Comparison of ENCODE assay signal across 8 cellular contexts in the genomic region with DNA sequence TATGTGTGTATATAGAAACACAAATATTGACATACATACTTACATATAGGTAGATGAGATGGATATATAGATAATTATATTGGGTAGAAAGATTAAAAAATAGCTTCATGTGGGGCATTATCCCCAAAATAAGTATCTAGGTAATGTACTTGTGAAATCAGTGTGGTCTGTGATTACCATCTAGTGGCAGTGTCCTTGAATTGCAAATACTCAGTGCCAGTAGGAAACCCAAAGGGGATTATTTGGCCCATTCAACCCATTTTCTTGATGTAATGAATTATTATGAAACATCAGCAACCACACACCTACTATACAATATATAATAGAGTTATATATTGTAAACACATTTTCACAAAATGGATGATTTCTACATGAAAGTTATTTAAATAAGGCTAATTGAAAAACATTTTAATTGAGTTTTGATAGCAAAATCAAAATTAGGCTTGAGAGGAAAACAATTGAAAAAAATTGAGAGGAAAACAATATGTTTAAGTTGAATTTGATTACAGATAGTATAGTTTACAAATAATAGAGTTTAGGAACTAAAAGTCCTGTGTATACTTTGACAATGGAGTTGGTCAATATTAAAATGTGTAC.
DNase-seq lines count a peak whose midpoint lies in the region; ATAC-seq and TF ChIP-seq lines count a peak whose summit lies in the region.

No MANE protein-coding gene starts in this region.

- H3K27ac ChIP-seq in lower lobe of right lung = no peak overlapping the region

- ATAC-seq in GM18517 (IDR thresholded peaks at IDR 0.05; ENCODE audit: unreplicated experiment) = peak; percentile 66
- no peak for ATAC-seq in lower lobe of right lung
- no peak for ATAC-seq in GM19324 (IDR thresholded peaks at IDR 0.05; ENCODE audit: low FRiP score, unreplicated experiment)

- intact Hi-C loops in lower lobe of right lung (cut with DNase I) = no loop called here

- DNase-seq in AG08395 (ENCODE audit: low spot score) (peak; percentile 56), NB4 (ENCODE audit: low read depth) (peak; percentile 46), astrocyte of the hippocampus (ENCODE audit: low read depth, low spot score) (peak; percentile 58), lower lobe of right lung (no peak), HCEC 1CT (no peak)
- DNase-seq in activated naive CD4-positive, alpha-beta T cell treated with anti-CD3 and anti-CD28 coated beads, Interleukin-2, amount 50 U/mL, for 16 hours = no peak

- no peaks in the 10 kb centered on the region for H3K27me3 ChIP-seq in lower lobe of right lung (ENCODE audit: low read depth)

- H3K4me3 ChIP-seq in NB4 (ENCODE audit: low read depth, low read length) = no peak overlapping the region
- no peak overlapping the region for H3K4me3 ChIP-seq in lower lobe of right lung

- H3K9me3 ChIP-seq in lower lobe of right lung = no peaks in the 10 kb centered on the region

- TF ChIP-seq CTCF in NB4 (IDR thresholded peaks at IDR 0.05; ENCODE audit: low read depth, low read length) (peak; percentile 26), lower lobe of right lung (IDR thresholded peaks at IDR 0.05) (peak; percentile 31)

- no peak for TF ChIP-seq POLR2A in NB4 (IDR thresholded peaks at IDR 0.05; ENCODE audit: extremely low read depth, insufficient read length)

- H3K4me1 ChIP-seq in lower lobe of right lung = no peaks in the 10 kb centered on the region

- no peaks in the 10 kb centered on the region for H3K36me3 ChIP-seq in lower lobe of right lung

Comparison
In these comparisons a context has a peak if more than half of its experiments do, and no peak if none do; other contexts are left out.
1. DNase-seq: peak in AG08395 (single experiment), NB4 (single experiment) and astrocyte of the hippocampus (single experiment); none in lower lobe of right lung (single experiment), HCEC 1CT (single experiment) and activated naive CD4-positive, alpha-beta T cell treated with anti-CD3 and anti-CD28 coated beads, Interleukin-2, amount 50 U/mL, for 16 hours (single experiment).